Comparison of ENCODE assay signal across 34 cellular contexts in the genomic region with DNA sequence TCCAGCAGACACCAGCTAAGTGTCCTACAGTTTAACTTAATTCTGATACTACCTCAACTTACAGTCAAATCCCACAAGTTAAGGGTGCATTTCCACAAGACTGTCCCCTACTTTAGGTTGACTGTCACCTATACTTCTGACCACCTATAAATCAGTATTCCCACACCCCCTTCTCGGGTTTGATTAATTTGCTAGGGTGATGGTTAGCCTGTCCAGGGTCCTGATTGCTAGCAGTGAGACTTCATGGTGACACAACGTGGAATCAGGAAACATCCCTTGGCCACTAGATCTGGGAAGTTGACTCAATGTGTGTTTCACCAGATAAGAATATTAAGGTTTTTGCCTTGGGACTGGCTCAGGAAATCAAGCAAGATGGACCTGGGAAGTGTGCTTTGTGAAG.
"Had no signal": no experiment of that assay in that cellular context is flagged by ENCODE, and none has a peak within 500 bp of the region (broad histone marks: within the 10 kb centered on the region; RNA-seq: fewer than 3 reads in every experiment).

No MANE protein-coding gene starts in this region.

- H3K36me3 ChIP-seq: adrenal gland, brain microvascular endothelial cell, breast epithelium had no signal

- H3K27ac ChIP-seq: adrenal gland, body of pancreas, brain microvascular endothelial cell, breast epithelium, VCaP had no signal

- H3K4me3 ChIP-seq: adrenal gland, body of pancreas, breast epithelium had no signal

- DNase-seq: activated B cell treated with CpG ODN at 0.5 μM for 24 hours; activated CD4-positive, alpha-beta memory T cell treated with anti-CD3 and anti-CD28 coated beads for 36 hours; activated CD4-positive, alpha-beta T cell treated with anti-CD3 and anti-CD28 coated beads for 4 hours; activated CD4-positive, alpha-beta T cell treated with anti-CD3 and anti-CD28 coated beads, Interleukin-2, amount 10 ng/mL, durations not matched to agents 24 days and 14 days; activated CD4-positive, alpha-beta T cell treated with anti-CD3 and anti-CD28 coated beads, Interleukin-2, amount 50 U/mL, for 1 hour; activated CD4-positive, alpha-beta T cell treated with anti-CD3 and anti-CD28 coated beads, Interleukin-2, amount 50 U/mL, for 4 hours; activated CD4-positive, CD25-positive, alpha-beta regulatory T cell treated with anti-CD3 and anti-CD28 coated beads, Interleukin-2, amount 50 U/mL, for 72 hours; activated CD8-positive, alpha-beta memory T cell treated with anti-CD3 and anti-CD28 coated beads, Interleukin-2, amount 50 U/mL, for 4 hours; activated CD8-positive, alpha-beta T cell treated with anti-CD3 and anti-CD28 coated beads for 36 hours; activated effector memory CD4-positive, alpha-beta T cell treated with anti-CD3 and anti-CD28 coated beads, Interleukin-2, amount 50 U/mL, for 16 hours; activated gamma-delta T cell treated with Interleukin-2 at 50 U/mL for 16 hours; activated naive CD4-positive, alpha-beta T cell; activated naive CD4-positive, alpha-beta T cell treated with anti-CD3 and anti-CD28 coated beads for 36 hours; activated naive CD4-positive, alpha-beta T cell treated with anti-CD3 and anti-CD28 coated beads, Interleukin-2, amount 50 U/mL, for 16 hours; activated naive CD8-positive, alpha-beta T cell treated with anti-CD3 and anti-CD28 coated beads for 36 hours; activated T-cell treated with anti-CD3 and anti-CD28 coated beads for 4 hours; activated T-cell treated with anti-CD3 and anti-CD28 coated beads, Interleukin-2, amount 50 U/mL, for 1 hour; activated T-cell treated with anti-CD3 and anti-CD28 coated beads, Interleukin-2, amount 50 U/mL, for 4 hours; activated T-cell treated with anti-CD3 and anti-CD28 coated beads, Interleukin-2, amount 50 U/mL, for 72 hours; adrenal gland; amniotic stem cell; aorta; body of pancreas; brain microvascular endothelial cell; central memory CD4-positive, alpha-beta T cell; T-helper 1 cell; T-helper 2 cell; T-helper 9 cell had no signal

- H3K27me3 ChIP-seq: body of pancreas, brain microvascular endothelial cell, breast epithelium had no signal

- H3K4me1 ChIP-seq: adrenal gland, body of pancreas, breast epithelium had no signal

- ATAC-seq: activated CD8-positive, alpha-beta T cell treated with anti-CD3 and anti-CD28 coated beads for 36 hours; activated naive CD4-positive, alpha-beta T cell treated with anti-CD3 and anti-CD28 coated beads, Interleukin-2, amount 50 U/mL, for 72 hours; activated T-cell treated with anti-CD3 and anti-CD28 coated beads, Interleukin-2, amount 50 U/mL, for 4 hours; activated T-cell treated with anti-CD3 and anti-CD28 coated beads, Interleukin-2, amount 50 U/mL, for 72 hours; activated T-helper 17 cell treated with anti-CD3 and anti-CD28 coated beads, Interleukin-2, amount 50 U/mL, for 72 hours; body of pancreas had no signal

- H3K9me3 ChIP-seq: body of pancreas had no signal

- FAIRE-seq: astrocyte, TTC549 had no signal
